Comparison of ENCODE assay signal across 7 cellular contexts in the genomic region with DNA sequence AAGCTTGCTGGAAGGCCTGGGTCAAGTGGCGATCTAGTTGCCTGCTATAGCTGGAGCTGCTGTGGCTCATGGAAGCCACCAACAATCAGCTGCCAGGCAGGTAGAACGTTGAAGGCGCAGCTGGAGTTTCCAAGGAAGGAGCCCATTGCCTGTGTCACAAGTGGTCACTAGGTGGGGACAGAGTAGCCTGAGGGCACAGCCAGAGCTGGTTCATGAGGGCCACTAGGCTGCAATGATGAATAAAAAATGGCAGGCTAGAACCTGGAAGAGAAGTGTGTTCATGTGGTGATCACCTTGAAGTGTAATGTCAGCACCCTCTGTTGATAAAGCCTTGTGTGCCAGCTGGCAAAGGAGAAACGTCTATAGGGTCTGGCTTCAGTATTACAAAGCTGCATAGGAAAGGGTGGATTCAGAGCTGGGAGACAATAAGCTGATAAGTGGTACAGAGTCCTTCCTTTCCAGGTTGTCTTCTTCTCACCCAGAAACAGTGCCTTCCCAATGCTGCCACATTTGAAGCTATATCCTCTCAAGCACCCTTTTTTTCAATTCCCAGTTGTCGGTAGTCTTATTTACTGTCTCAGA.
DNase-seq lines count a peak whose midpoint lies in the region; ATAC-seq and TF ChIP-seq lines count a peak whose summit lies in the region.

No MANE protein-coding gene starts in this region.

- TF ChIP-seq CTCF in GM12801 (IDR thresholded peaks at IDR 0.05; ENCODE audit: extremely low read depth, insufficient read length) = peak; percentile 53

- DNase-seq in H4 (ENCODE audit: low spot score) (peak; percentile 80), M059J (ENCODE audit: low read depth) (peak; percentile 62), SK-MEL-5 (ENCODE audit: low read depth, low spot score) (peak; percentile 86), left lobe of liver (ENCODE audit: low spot score) (peak; percentile 79)
- DNase-seq in central memory CD4-positive, alpha-beta T cell = peak; percentile 2
- peak; percentile 9 for DNase-seq in stimulated activated CD8-positive, alpha-beta memory T cell treated with anti-CD3 and anti-CD28 coated beads, Interleukin-15, amount 100 ng/mL, for 1 hour (ENCODE audit: low read depth)

- in situ Hi-C loops in SK-MEL-5 (cut with HindIII; ENCODE audit: low pct_unique_long_range_greater_than_20kb, low sequenced_read_pairs) = no loop called here

- peak; percentile 100 for ATAC-seq in left lobe of liver

Comparison
In these comparisons a context has a peak if more than half of its experiments do, and no peak if none do; other contexts are left out.
1. Peak in every context shown above with its lines: DNase-seq and ATAC-seq.
2. DNase-seq: peak in every context shown above with its lines; median percentile 86 in SK-MEL-5; 80 in H4; 79 in left lobe of liver; 62 in M059J; 9 in stimulated activated CD8-positive, alpha-beta memory T cell treated with anti-CD3 and anti-CD28 coated beads, Interleukin-15, amount 100 ng/mL, for 1 hour; 2 in central memory CD4-positive, alpha-beta T cell.